ENCODE assay signal across 20 cellular contexts in the genomic region with DNA sequence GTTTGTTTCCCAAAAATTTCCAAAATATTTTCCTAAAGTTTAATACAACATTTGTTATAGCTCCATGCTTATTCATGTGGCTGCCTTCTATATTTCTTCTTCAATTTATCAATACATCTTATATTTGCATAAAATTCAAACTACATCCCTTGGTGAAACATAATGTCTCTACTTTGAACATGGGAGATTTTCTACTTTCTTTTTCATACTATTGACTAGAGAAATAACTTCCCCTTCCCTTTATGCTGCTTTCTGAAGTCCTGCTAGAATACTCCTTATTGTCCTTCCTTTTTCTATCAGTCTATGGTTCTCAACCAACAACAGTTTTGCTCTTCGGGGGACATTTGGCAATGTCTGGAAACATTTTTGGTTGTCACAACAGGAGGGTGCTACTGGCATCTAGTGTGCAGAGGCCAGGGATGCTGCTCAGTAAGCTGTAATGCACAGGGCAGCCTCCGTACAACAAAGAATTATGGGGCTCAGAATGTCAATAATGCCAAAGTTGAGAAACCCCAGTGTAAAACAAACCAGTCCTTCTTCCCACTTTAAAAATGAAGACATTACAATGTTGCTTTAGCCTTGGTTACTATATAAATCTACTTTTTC. TPM values are rescaled to one million over a fixed set of nuclear protein-coding genes. Genes with fewer than 3 reads are reported as not detected.
A peak's percentile ranks its signal among the peaks of the same experiment; 100 is the strongest.
DNase-seq lines count a peak whose midpoint lies in the region; ATAC-seq, FAIRE-seq and TF ChIP-seq lines count a peak whose summit lies in the region.
"Had no signal": no experiment of that assay in that cellular context is flagged by ENCODE, and none has a peak within 500 bp of the region (broad histone marks: within the 10 kb centered on the region; RNA-seq: fewer than 3 reads in every experiment).

No MANE protein-coding gene starts in this region.

- H3K9me3 Mint-ChIP-seq in CD8-positive, alpha-beta T cell = no peaks in the 10 kb centered on the region
- H3K9me3 Mint-ChIP-seq: activated CD4-positive, alpha-beta T cell treated with anti-CD3 and anti-CD28 coated beads, Interleukin-2, amount 10 ng/mL, durations not matched to agents 24 days and 14 days; activated naive CD8-positive, alpha-beta T cell treated with anti-CD3 and anti-CD28 coated beads, Interleukin-2, amount 10 ng/mL, durations not matched to agents 7 days and 5 days; central memory CD8-positive, alpha-beta T cell had no signal

- POLR2A ChIA-PET in CD8-positive, alpha-beta T cell (lab: Charles Lee) = no interaction called here
- POLR2A ChIA-PET in HepG2 (lab: Yijun Ruan, JAX) = interaction anchor here (1.4 kb wide), 1 partner anchor 30 kb away, joined by 7 read pairs; the partner anchor contains the start of genes MKKS and SLX4IP

- no peaks in the 10 kb centered on the region for H3K79me2 ChIP-seq in HepG2 (ENCODE audit: insufficient read depth, low read length)

- no peak overlapping the region for H2AFZ ChIP-seq in HepG2 (ENCODE audit: low read length)

- H3K27me3 Mint-ChIP-seq in CD8-positive, alpha-beta T cell (ENCODE audit: low read depth) = no peaks in the 10 kb centered on the region
- H3K27me3 Mint-ChIP-seq: activated CD4-positive, alpha-beta T cell treated with anti-CD3 and anti-CD28 coated beads, Interleukin-2, amount 10 ng/mL, durations not matched to agents 24 days and 14 days; activated naive CD8-positive, alpha-beta T cell treated with anti-CD3 and anti-CD28 coated beads, Interleukin-2, amount 10 ng/mL, durations not matched to agents 7 days and 5 days; central memory CD8-positive, alpha-beta T cell had no signal

- no peaks in the 10 kb centered on the region for H4K20me1 ChIP-seq in HepG2 (ENCODE audit: insufficient read depth, low read length)

- no peaks in the 10 kb centered on the region for H3K27me3 ChIP-seq in CD8-positive, alpha-beta T cell (ENCODE audit: insufficient read depth, low read length)
- H3K27me3 ChIP-seq in HL-60 (ENCODE audit: insufficient read depth, poor library complexity, severe bottlenecking) = no peaks in the 10 kb centered on the region
- no peaks in the 10 kb centered on the region for H3K27me3 ChIP-seq in HepG2 (ENCODE audit: control insufficient read depth in 1 of 2, insufficient read depth in 2 of 2, low read length in 2 of 2)
- H3K27me3 ChIP-seq: transverse colon had no signal

- no peaks in the 10 kb centered on the region for H3K9me3 ChIP-seq in CD8-positive, alpha-beta T cell (ENCODE audit: low read length)
- H3K9me3 ChIP-seq in HepG2 (ENCODE audit: low read length) = no peaks in the 10 kb centered on the region
- H3K9me3 ChIP-seq: transverse colon had no signal

- peak; percentile 23; the same call in 1 of the 2 replicates for TF ChIP-seq RAD21 in HepG2 (CRISPR knock-in tag; IDR thresholded peaks at IDR 0.05)

- FAIRE-seq in HepG2 (lab: Jason Lieb, UNC) = no peak
- FAIRE-seq: RCC 7860 had no signal

- no peak overlapping the region for H3K27ac ChIP-seq in CD8-positive, alpha-beta T cell (ENCODE audit: low read depth, low read length)
- H3K27ac ChIP-seq in HL-60 (replicated peaks) (peak overlapping the region; percentile 46), HepG2 (ENCODE audit: extremely low read length, insufficient read depth, low read length) (no peak overlapping the region)
- H3K27ac ChIP-seq: epithelial cell of prostate, transverse colon, VCaP had no signal

- H3K4me1 ChIP-seq in CD8-positive, alpha-beta T cell (ENCODE audit: insufficient read depth, low read length) = no peaks in the 10 kb centered on the region
- peaks cover 2% of the 10 kb centered on the region for H3K4me1 ChIP-seq in HepG2 (ENCODE audit: insufficient read depth, low read length)
- H3K4me1 ChIP-seq: transverse colon had no signal

- peak overlapping the region; percentile 5 for H3K27ac Mint-ChIP-seq in CD8-positive, alpha-beta T cell
- H3K27ac Mint-ChIP-seq: activated CD4-positive, alpha-beta T cell treated with anti-CD3 and anti-CD28 coated beads, Interleukin-2, amount 10 ng/mL, durations not matched to agents 24 days and 14 days; activated naive CD8-positive, alpha-beta T cell treated with anti-CD3 and anti-CD28 coated beads, Interleukin-2, amount 10 ng/mL, durations not matched to agents 7 days and 5 days had no signal

- no TSS peak for BruUV-seq in HepG2 (replicated peaks; lab: Mats Ljungman, UMichigan)

- no peak for TF ChIP-seq EP300 in HepG2 (IDR thresholded peaks at IDR 0.05; ENCODE audit: low read depth in 2 of 2, low read length in 2 of 2)
- TF ChIP-seq EP300 in HepG2 (CRISPR knock-in tag; IDR thresholded peaks at IDR 0.05; ENCODE audit: borderline replicate concordance) = no peak

- CTCF ChIA-PET in CD8-positive, alpha-beta T cell (lab: Charles Lee) = no interaction called here
- CTCF ChIA-PET in HepG2 (lab: Yijun Ruan, JAX; ENCODE audit: low intra/inter-chr PET ratio, low total read pairs) = no interaction called here

- H3K36me3 Mint-ChIP-seq in CD8-positive, alpha-beta T cell = peaks cover 32% of the 10 kb centered on the region

- ATAC-seq in CD8-positive, alpha-beta T cell = no peak
- peak; percentile 90 for ATAC-seq in HepG2
- ATAC-seq in HG02571 (IDR thresholded peaks at IDR 0.05; ENCODE audit: unreplicated experiment) = no peak
- ATAC-seq in HG02798 (IDR thresholded peaks at IDR 0.05; ENCODE audit: poor library complexity, unreplicated experiment) = no peak
- ATAC-seq: left colon had no signal

- no peaks in the 10 kb centered on the region for H3K4me1 Mint-ChIP-seq in CD8-positive, alpha-beta T cell (ENCODE audit: low read depth)
- H3K4me1 Mint-ChIP-seq: central memory CD8-positive, alpha-beta T cell had no signal

- no peak for TF ChIP-seq CTCF in CD8-positive, alpha-beta T cell (IDR thresholded peaks at IDR 0.05)
- TF ChIP-seq CTCF in HL-60 (IDR thresholded peaks at IDR 0.05; ENCODE audit: insufficient read depth, low read length) (no peak), HepG2 (CRISPR knock-in tag; IDR thresholded peaks at IDR 0.05) (peak; percentile 48)

- TF ChIP-seq POLR2A in HepG2 (IDR thresholded peaks at IDR 0.05; ENCODE audit: insufficient read depth in 1 of 2, low read depth in 2 of 2, low read length in 2 of 2) = no peak

- no peaks in the 10 kb centered on the region for H3K36me3 ChIP-seq in CD8-positive, alpha-beta T cell (ENCODE audit: insufficient read depth, low read length)
- H3K36me3 ChIP-seq in HepG2 (replicated peaks in 1 of 2; ENCODE audit: control insufficient read depth in 1 of 2, insufficient read depth in 2 of 2, low read length in 2 of 2) = peaks cover 4 to 10% of the 10 kb centered on the region in 2 experiments; a peak in 3 of 5 replicates

- H3K4me3 Mint-ChIP-seq in CD8-positive, alpha-beta T cell = no peak overlapping the region
- H3K4me3 Mint-ChIP-seq: activated CD4-positive, alpha-beta T cell treated with anti-CD3 and anti-CD28 coated beads, Interleukin-2, amount 10 ng/mL, durations not matched to agents 24 days and 14 days; activated naive CD8-positive, alpha-beta T cell treated with anti-CD3 and anti-CD28 coated beads, Interleukin-2, amount 10 ng/mL, durations not matched to agents 7 days and 5 days; central memory CD8-positive, alpha-beta T cell had no signal

- H3K4me3 ChIP-seq in CD8-positive, alpha-beta T cell (ENCODE audit: low read depth, low read length) = no peak overlapping the region
- H3K4me3 ChIP-seq in HL-60 (replicated peaks; ENCODE audit: insufficient read depth, low read length) = no peak overlapping the region
- H3K4me3 ChIP-seq in HepG2 (replicated peaks in 1 of 3; ENCODE audit: insufficient read depth in 1 of 3, low read depth in 2 of 3, low read length in 3 of 3) = no peak overlapping the region
- H3K4me3 ChIP-seq: transverse colon had no signal

- H3K9ac ChIP-seq in HepG2 (ENCODE audit: insufficient read depth, low read depth, low read length) = no peak overlapping the region

- H3K4me2 ChIP-seq in HepG2 (ENCODE audit: low read depth, low read length) = no peak overlapping the region

- WGBS in HepG2 (ENCODE audit: low lambda C conversion rate) = 91% methylated on average over 2 of the region's 2 CpGs

- DNase-seq in CD8-positive, alpha-beta T cell = no peak
- DNase-seq in HL-60 (ENCODE audit: low read depth in 1 of 2, low spot score in 1 of 2) (peak; percentile 20 to 60), RPMI7951 (ENCODE audit: low read depth) (peak; percentile 19), HepG2 (ENCODE audit: low spot score) (no peak), NCI-H2107 treated with DMSO at 0.1 percent for 48 hours (lab: John Stamatoyannopoulos, UW; ENCODE audit: unreplicated experiment) (no peak)
- DNase-seq: activated CD4-positive, alpha-beta T cell treated with anti-CD3 and anti-CD28 coated beads, Interleukin-2, amount 10 ng/mL, durations not matched to agents 24 days and 14 days; activated naive CD8-positive, alpha-beta T cell treated with anti-CD3 and anti-CD28 coated beads, Interleukin-2, amount 10 ng/mL, durations not matched to agents 7 days and 5 days; DMS79; left colon; mesendoderm; NCI-H2081; NCI-H446 treated with DMSO at 0.1 percent for 48 hours; T-helper 2 cell; transverse colon had no signal

- intact Hi-C loops in CD8-positive, alpha-beta T cell (cut with DNase I, micrococcal nuclease) = no loop called here
- intact Hi-C loops in HepG2 (cut with micrococcal nuclease; ENCODE audit: unreplicated experiment) = loop anchor here (2.0 kb wide), 1 partner anchor 87 kb away; no protein-coding TSS in a partner anchor

- in situ Hi-C loops in HepG2 (cut with HindIII; ENCODE audit: extremely low pct_ligation_motif_present, low pct_unique_long_range_greater_than_20kb) = no loop called here

RNA-seq across cellular contexts. Expression of gene MKKS, which starts 29.9 kb away (rescaled TPM):
- under 1 TPM; 0.49 to 0.83 TPM for total RNA-seq in CD8-positive, alpha-beta T cell
- 22.2 and 29.7 TPM in 2 replicates for total RNA-seq in RPMI7951 (2014; rRNA removed; shearing (Covaris generic))
- total RNA-seq in HepG2 (2016; rRNA removed; fragmentation: Illumina TruSeq; extraction: Trizol) = 26.7 and 44.8 TPM in 2 replicates
- total RNA-seq in HepG2 (2016; cell fraction: cytosol; rRNA removed; fragmentation: Illumina TruSeq; extraction: Trizol; ENCODE audit: low read depth) = 5.3 and 6.8 TPM in 2 replicates
- 25.8 and 43.2 TPM in 2 replicates for total RNA-seq in HepG2 (2016; cell fraction: insoluble cytoplasmic fraction; rRNA removed; fragmentation: Illumina TruSeq; extraction: Trizol)
- total RNA-seq in HepG2 (2016; cell fraction: membrane; rRNA removed; fragmentation: Illumina TruSeq; extraction: Trizol) = 38.7 and 41.1 TPM in 2 replicates
- total RNA-seq in HepG2 (2016; cell fraction: nucleus; rRNA removed; fragmentation: Illumina TruSeq; extraction: Trizol) = 19.6 and 20.4 TPM in 2 replicates
- polyA plus RNA-seq in HepG2 (2011; rRNA removed) = 29.7 and 34.5 TPM in 2 replicates
- polyA plus RNA-seq in HepG2 (2011; cell fraction: cytosol; rRNA removed) = 14.1 and 21.7 TPM in 2 replicates
- 10.6 and 13.5 TPM in 2 replicates for polyA plus RNA-seq in HepG2 (2011; cell fraction: nucleus; rRNA removed)
- 23.4 and 27.8 TPM in 2 replicates for polyA plus RNA-seq in HepG2 (2012)
- 8.1 and 13.3 TPM in 2 replicates for polyA plus RNA-seq in HepG2 (2016; cell fraction: cytosol; fragmentation: Illumina TruSeq; extraction: Trizol; ENCODE audit: low read depth)
- polyA plus RNA-seq in HepG2 (2016; cell fraction: insoluble cytoplasmic fraction; fragmentation: Illumina TruSeq; extraction: Trizol; ENCODE audit: low read depth) = 46.7 and 49.7 TPM in 2 replicates
- 27.1 and 37.0 TPM in 2 replicates for polyA plus RNA-seq in HepG2 (2016; cell fraction: membrane; fragmentation: Illumina TruSeq; extraction: Trizol; ENCODE audit: low read depth)
- 28.9 and 30.4 TPM in 2 replicates for polyA plus RNA-seq in HepG2 (2016; cell fraction: nucleus; fragmentation: Illumina TruSeq; extraction: Trizol; ENCODE audit: insufficient read depth, low read depth)
- 5.5 and 13.2 TPM in 2 replicates for polyA minus RNA-seq in HepG2 (2011; rRNA and poly(A)+ RNA removed; ENCODE audit: low replicate concordance)
- 8.6 and 10.6 TPM in 2 replicates for polyA minus RNA-seq in HepG2 (2011; cell fraction: cytosol; rRNA and poly(A)+ RNA removed)
- polyA minus RNA-seq in HepG2 (2011; cell fraction: nucleus; rRNA and poly(A)+ RNA removed) = 13.6 and 26.7 TPM in 2 replicates

RNA-seq across cellular contexts. Expression of gene SLX4IP, which starts 31.0 kb away (rescaled TPM):
- total RNA-seq in CD8-positive, alpha-beta T cell = 1 to 10 TPM in 1 of 2 experiments, under 1 TPM in 1; 0.92 to 1.2 TPM
- 3.7 and 4.7 TPM in 2 replicates for total RNA-seq in RPMI7951 (2014; rRNA removed; shearing (Covaris generic))
- total RNA-seq in HepG2 (2016; rRNA removed; fragmentation: Illumina TruSeq; extraction: Trizol) = 7.3 and 9.5 TPM in 2 replicates
- total RNA-seq in HepG2 (2016; cell fraction: cytosol; rRNA removed; fragmentation: Illumina TruSeq; extraction: Trizol; ENCODE audit: low read depth) = 0.81 and 0.97 TPM in 2 replicates
- total RNA-seq in HepG2 (2016; cell fraction: insoluble cytoplasmic fraction; rRNA removed; fragmentation: Illumina TruSeq; extraction: Trizol) = 6.8 and 8.5 TPM in 2 replicates
- total RNA-seq in HepG2 (2016; cell fraction: membrane; rRNA removed; fragmentation: Illumina TruSeq; extraction: Trizol) = 3.8 and 4.3 TPM in 2 replicates
- 9.5 and 10.9 TPM in 2 replicates for total RNA-seq in HepG2 (2016; cell fraction: nucleus; rRNA removed; fragmentation: Illumina TruSeq; extraction: Trizol)
- polyA plus RNA-seq in HepG2 (2011; rRNA removed) = 3.1 and 3.6 TPM in 2 replicates
- polyA plus RNA-seq in HepG2 (2011; cell fraction: cytosol; rRNA removed) = 1.6 and 1.8 TPM in 2 replicates
- polyA plus RNA-seq in HepG2 (2011; cell fraction: nucleus; rRNA removed) = 5.5 and 5.7 TPM in 2 replicates
- 2.5 and 3.1 TPM in 2 replicates for polyA plus RNA-seq in HepG2 (2012)
- 0.32 and 0.38 TPM in 2 replicates for polyA plus RNA-seq in HepG2 (2016; cell fraction: cytosol; fragmentation: Illumina TruSeq; extraction: Trizol; ENCODE audit: low read depth)
- polyA plus RNA-seq in HepG2 (2016; cell fraction: insoluble cytoplasmic fraction; fragmentation: Illumina TruSeq; extraction: Trizol; ENCODE audit: low read depth) = 4.0 TPM in 2 replicates
- 1.1 and 1.2 TPM in 2 replicates for polyA plus RNA-seq in HepG2 (2016; cell fraction: membrane; fragmentation: Illumina TruSeq; extraction: Trizol; ENCODE audit: low read depth)
- polyA plus RNA-seq in HepG2 (2016; cell fraction: nucleus; fragmentation: Illumina TruSeq; extraction: Trizol; ENCODE audit: insufficient read depth, low read depth) = 9.4 and 10.0 TPM in 2 replicates
- 4.8 and 8.5 TPM in 2 replicates for polyA minus RNA-seq in HepG2 (2011; rRNA and poly(A)+ RNA removed; ENCODE audit: low replicate concordance)
- 7.0 and 7.6 TPM in 2 replicates for polyA minus RNA-seq in HepG2 (2011; cell fraction: cytosol; rRNA and poly(A)+ RNA removed)
- polyA minus RNA-seq in HepG2 (2011; cell fraction: nucleus; rRNA and poly(A)+ RNA removed) = 17.0 and 21.4 TPM in 2 replicates

Comparison
In these comparisons a context has a peak if more than half of its experiments do, and no peak if none do; other contexts are left out.
1. DNase-seq: peak in HL-60 (2 of 2) and RPMI7951 (single experiment); none in CD8-positive, alpha-beta T cell (0 of 7), HepG2 (single experiment) and NCI-H2107 treated with DMSO at 0.1 percent for 48 hours (single experiment).